ENCODE assay signal across 8 cellular contexts in the genomic region with DNA sequence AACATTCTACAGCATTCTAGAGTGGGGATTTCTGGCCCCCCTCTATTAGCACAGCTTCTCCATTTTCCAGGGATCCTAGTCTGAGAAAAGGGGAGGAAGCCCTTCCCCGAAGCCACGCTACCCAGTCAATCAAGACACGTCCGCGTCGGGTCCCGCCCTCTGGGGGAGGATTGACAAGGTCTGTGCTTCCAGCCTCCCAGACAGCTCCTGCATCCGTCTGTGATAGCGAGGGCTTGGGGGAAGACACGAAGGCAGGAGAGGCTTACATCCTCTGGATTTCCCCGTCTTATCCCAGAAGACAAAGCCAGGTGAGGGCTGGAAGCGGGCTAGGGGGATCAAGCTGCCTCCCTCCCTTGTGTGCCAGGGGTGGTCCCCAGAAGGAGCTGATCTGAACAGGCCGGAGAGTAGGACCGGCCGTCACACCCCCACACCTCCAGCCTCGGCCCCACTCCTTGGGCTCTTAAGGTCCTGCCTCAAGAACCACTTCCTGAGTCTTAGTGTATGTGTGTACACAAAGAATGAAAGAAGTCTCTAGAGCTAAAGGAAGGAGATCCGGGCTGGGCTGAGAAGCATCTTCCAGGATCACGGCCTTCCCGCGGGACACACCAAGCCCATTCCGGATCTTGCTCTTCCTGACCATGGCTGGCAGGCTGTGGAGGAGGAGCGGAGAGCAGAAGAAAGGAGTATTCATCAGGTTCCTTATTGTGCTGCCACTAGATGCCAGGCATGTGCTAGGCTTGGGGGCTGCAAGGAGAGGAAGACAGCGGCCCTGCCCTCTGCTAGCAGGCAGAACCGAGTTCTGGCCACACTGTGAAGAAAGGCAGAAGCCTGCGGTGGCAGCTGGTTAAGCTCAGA. TPM values are rescaled to one million over a fixed set of nuclear protein-coding genes. Genes with fewer than 3 reads are reported as not detected.
DNase-seq lines count a peak whose midpoint lies in the region; ATAC-seq and TF ChIP-seq lines count a peak whose summit lies in the region.

No MANE protein-coding gene starts in this region.

- intact Hi-C loops in aorta (cut with DNase I), result loop anchor here in 1 of 2 donors (10.0 kb wide), 1 partner anchor 235 kb away; a partner anchor contains a TSS

- in situ Hi-C loops in HAP-1 (cut with MboI; ENCODE audit: low sequenced_read_pairs), result loop anchor here (10.0 kb wide), 1 partner anchor 385 kb away; a partner anchor contains a TSS

- peaks cover 11% of the 10 kb centered on the region for H3K4me1 ChIP-seq in HAP-1
- H3K4me1 ChIP-seq in adipocyte (ENCODE audit: control insufficient read depth, insufficient read depth, low read length), result peaks cover 39% of the 10 kb centered on the region
- H3K4me1 ChIP-seq in cardiac muscle cell (ENCODE audit: low read depth), result peaks cover 17% of the 10 kb centered on the region
- H3K4me1 ChIP-seq in osteoblast (ENCODE audit: insufficient read depth, low read length), result peaks cover 44% of the 10 kb centered on the region
- H3K4me1 ChIP-seq in aorta (ENCODE audit: control insufficient read depth in 1 of 2, insufficient read depth in 2 of 2, low read length in 2 of 2), result no peaks in the 10 kb centered on the region

- H3K36me3 ChIP-seq in HAP-1 (replicated peaks) (peaks cover 22% of the 10 kb centered on the region), MG63 (peaks cover 33% of the 10 kb centered on the region), adipocyte (ENCODE audit: control insufficient read depth, insufficient read depth, low read length, severe bottlenecking) (peaks cover 22% of the 10 kb centered on the region), cardiac muscle cell (peaks cover 7% of the 10 kb centered on the region), osteoblast (ENCODE audit: insufficient read depth, low read length) (peaks cover 29% of the 10 kb centered on the region), aorta (ENCODE audit: control insufficient read depth in 1 of 2, insufficient read depth in 2 of 2, low read length in 1 of 2) (no peaks in the 10 kb centered on the region)

- H3K79me2 ChIP-seq in osteoblast (ENCODE audit: insufficient read depth, low read length), result peaks cover 58% of the 10 kb centered on the region

- peak overlapping the region; percentile 99 for H3K9ac ChIP-seq in adipocyte (ENCODE audit: low read length)

- peak; percentile 84 to 92 for DNase-seq in HAP-1 (ENCODE audit: low spot score in 2 of 2)
- DNase-seq in MG63, result peak; percentile 92
- DNase-seq in SIG-M5 (lab: John Stamatoyannopoulos, UW), result peak; percentile 65
- DNase-seq in adipocyte (ENCODE audit: low read depth), result peak; percentile 95
- peak; percentile 84 to 98 for DNase-seq in cardiac muscle cell (ENCODE audit: low read depth in 1 of 2, low spot score in 1 of 2)
- peak; percentile 98 for DNase-seq in osteoblast (ENCODE audit: insufficient read length, low spot score, missing footprints)
- DNase-seq in aorta, result peak; percentile 96 to 97

- no peaks in the 10 kb centered on the region for H3K9me3 ChIP-seq in HAP-1
- no peaks in the 10 kb centered on the region for H3K9me3 ChIP-seq in MG63
- H3K9me3 ChIP-seq in adipocyte (ENCODE audit: control insufficient read depth, low read length), result no peaks in the 10 kb centered on the region
- no peaks in the 10 kb centered on the region for H3K9me3 ChIP-seq in cardiac muscle cell (ENCODE audit: low read depth)
- no peaks in the 10 kb centered on the region for H3K9me3 ChIP-seq in osteoblast (ENCODE audit: low read depth, low read length)
- H3K9me3 ChIP-seq in aorta (ENCODE audit: control insufficient read depth, low read length), result no peaks in the 10 kb centered on the region

- ATAC-seq in aorta (ENCODE audit: low FRiP score), result peak; percentile 88

- peaks cover 34% of the 10 kb centered on the region for H4K20me1 ChIP-seq in osteoblast (ENCODE audit: insufficient read depth, low read length)

- 1% methylated on average over 25 of the region's 25 CpGs for WGBS in aorta, 2 donors

- TF ChIP-seq CTCF in cardiac muscle cell (IDR thresholded peaks at IDR 0.05; ENCODE audit: low read depth, low read length) (peak; percentile 9), osteoblast (IDR thresholded peaks at IDR 0.05; ENCODE audit: extremely low read depth, low read depth, low read length) (peak; percentile 17)

- H3K27ac ChIP-seq in cardiac muscle cell, result peak overlapping the region; percentile 90
- peak overlapping the region; percentile 96 for H3K27ac ChIP-seq in osteoblast (ENCODE audit: low read depth, low read length)
- peak overlapping the region; percentile 46 to 99 for H3K27ac ChIP-seq in aorta (ENCODE audit: low read depth in 1 of 2, low read length in 2 of 2)

- H2AFZ ChIP-seq in osteoblast (ENCODE audit: low read length), result peak overlapping the region; percentile 43

- H3K4me3 ChIP-seq in GM08714 (ENCODE audit: low read length) (peak overlapping the region; percentile 73; the same call in 1 of the 2 replicates), HAP-1 (peak overlapping the region; percentile 58), MG63 (peak overlapping the region; percentile 85), adipocyte (ENCODE audit: low read length) (peak overlapping the region; percentile 97), cardiac muscle cell (peak overlapping the region; percentile 82), osteoblast (ENCODE audit: insufficient read depth, low read length) (peak overlapping the region; percentile 97), aorta (ENCODE audit: low read length in 2 of 2) (peak overlapping the region; percentile 92 to 94)

- H3K4me2 ChIP-seq in osteoblast (ENCODE audit: insufficient read depth, low read length), result peak overlapping the region; percentile 88

- H3K27me3 ChIP-seq in HAP-1 (ENCODE audit: low read depth) (no peaks in the 10 kb centered on the region), MG63 (no peaks in the 10 kb centered on the region), adipocyte (replicated peaks; ENCODE audit: control insufficient read depth, insufficient read depth, low read length) (no peaks in the 10 kb centered on the region), cardiac muscle cell (no peaks in the 10 kb centered on the region), osteoblast (ENCODE audit: insufficient read depth, low read length) (no peaks in the 10 kb centered on the region), aorta (ENCODE audit: control insufficient read depth in 1 of 2, insufficient read depth in 2 of 2, low read length in 1 of 2) (no peaks in the 10 kb centered on the region)

RNA-seq across cellular contexts. Expression of a gene that starts 1.0 kb away (rescaled TPM):
- 1,474 and 1,678 TPM in 2 replicates for total RNA-seq in MG63 (2014; rRNA removed; shearing (Covaris generic); ENCODE audit: low replicate concordance)
- total RNA-seq in cardiac muscle cell (268 and 584 TPM in 2 replicates), osteoblast (3,072 and 3,128 TPM in 2 replicates), aorta (1,000 to 10,000 TPM; 1,107 to 1,135 TPM)
- polyA plus RNA-seq in cardiac muscle cell (694 and 1,103 TPM in 2 replicates), aorta (1,000 to 10,000 TPM; 1,323 to 1,532 TPM)

RNA-seq across cellular contexts. Expression of a gene that starts 9.6 kb away (rescaled TPM):
- total RNA-seq in MG63 (2014; rRNA removed; shearing (Covaris generic); ENCODE audit: low replicate concordance), result 3.1 and 5.0 TPM in 2 replicates
- total RNA-seq in cardiac muscle cell (10.1 and 11.2 TPM in 2 replicates), osteoblast (27.7 and 32.2 TPM in 2 replicates), aorta (10 to 100 TPM; 21.9 to 51.1 TPM)
- polyA plus RNA-seq in cardiac muscle cell (6.6 and 12.6 TPM in 2 replicates), aorta (10 to 100 TPM; 16.7 to 49.4 TPM)

RNA-seq across cellular contexts. Expression of a gene that starts 13.1 kb away (rescaled TPM):
- total RNA-seq in MG63 (2014; rRNA removed; shearing (Covaris generic); ENCODE audit: low replicate concordance), result 2.8 and 3.9 TPM in 2 replicates
- total RNA-seq in cardiac muscle cell (53.1 and 54.2 TPM in 2 replicates), osteoblast (4.1 and 4.3 TPM in 2 replicates), aorta (1 to 10 TPM; 6.6 to 9.4 TPM)
- polyA plus RNA-seq in cardiac muscle cell (13.5 and 14.1 TPM in 2 replicates), aorta (1 to 10 TPM; 3.0 to 4.2 TPM)

RNA-seq across cellular contexts. Expression of a gene that starts 14.0 kb away (rescaled TPM):
- total RNA-seq in MG63 (2014; rRNA removed; shearing (Covaris generic); ENCODE audit: low replicate concordance), result 75.7 and 97.6 TPM in 2 replicates
- total RNA-seq in cardiac muscle cell (133 and 194 TPM in 2 replicates), osteoblast (46.0 and 59.4 TPM in 2 replicates), aorta (100 to 1,000 TPM in 1 of 2 donors, 10 to 100 TPM in 1; 87.3 to 115 TPM)
- polyA plus RNA-seq in cardiac muscle cell (147 and 159 TPM in 2 replicates), aorta (100 to 1,000 TPM; 248 to 351 TPM)

RNA-seq across cellular contexts. Expression of a gene that starts 22.1 kb away (rescaled TPM):
- 18.8 and 27.4 TPM in 2 replicates for total RNA-seq in MG63 (2014; rRNA removed; shearing (Covaris generic); ENCODE audit: low replicate concordance)
- total RNA-seq in cardiac muscle cell, result 93.9 and 101 TPM in 2 replicates
- 32.9 and 39.5 TPM in 2 replicates for polyA plus RNA-seq in cardiac muscle cell
- 22.4 and 24.8 TPM in 2 replicates for total RNA-seq in osteoblast
- total RNA-seq in aorta, result 100 to 1,000 TPM; 463 to 747 TPM
- polyA plus RNA-seq in aorta, result 100 to 1,000 TPM in 1 of 2 donors, 10 to 100 TPM in 1; 76.1 to 633 TPM

Comparison
In these comparisons a context has a peak if more than half of its experiments do, and no peak if none do; other contexts are left out.
1. Peak in every context shown above with its lines: DNase-seq, ATAC-seq, H3K4me3 ChIP-seq and H3K27ac ChIP-seq.